2 cellular contexts compared by ENCODE assay signal in genomic region chr16:54458923-54459322, GRCh38.
TF ChIP-seq lines count a peak whose summit lies in the region.

No MANE protein-coding gene starts in this region.

TF ChIP-seq in HepG2, 621 proteins besides CTCF, POLR2A, EP300 and RAD21 (continued from another document):
- TF ChIP-seq PAXIP1 (CRISPR knock-in tag; conservative IDR thresholded peaks at IDR 0.05) (no peak), ZSCAN31 (CRISPR knock-in tag; IDR thresholded peaks at IDR 0.05; ENCODE audit: low read depth) (no peak), U2AF1 (optimal IDR thresholded peaks at IDR 0.05; ENCODE audit: low read depth, low read length) (no peak), ZFY (CRISPR knock-in tag; IDR thresholded peaks at IDR 0.05) (no peak), HDAC2 (CRISPR knock-in tag; IDR thresholded peaks at IDR 0.05) (no peak), BRD4 (CRISPR knock-in tag; IDR thresholded peaks at IDR 0.05) (no peak), PREB (CRISPR knock-in tag; IDR thresholded peaks at IDR 0.05) (no peak), POLR2AphosphoS2 (IDR thresholded peaks at IDR 0.05; ENCODE audit: low read depth, low read length) (no peak), ASH2L (IDR thresholded peaks at IDR 0.05; ENCODE audit: insufficient read length, low read depth, low read length) (no peak), ZNF329 (CRISPR knock-in tag; IDR thresholded peaks at IDR 0.05; ENCODE audit: low read depth) (no peak), ZBTB14 (CRISPR knock-in tag; IDR thresholded peaks at IDR 0.05) (no peak), ATF2 (CRISPR knock-in tag; IDR thresholded peaks at IDR 0.05) (no peak), RBFOX2 (IDR thresholded peaks at IDR 0.05; ENCODE audit: low read depth, low read length) (no peak), CHD4 (IDR thresholded peaks at IDR 0.05; ENCODE audit: borderline replicate concordance, low read length) (no peak), ZNF280B (CRISPR knock-in tag; IDR thresholded peaks at IDR 0.05; ENCODE audit: borderline replicate concordance) (no peak)
- TF ChIP-seq, protein P1, sequence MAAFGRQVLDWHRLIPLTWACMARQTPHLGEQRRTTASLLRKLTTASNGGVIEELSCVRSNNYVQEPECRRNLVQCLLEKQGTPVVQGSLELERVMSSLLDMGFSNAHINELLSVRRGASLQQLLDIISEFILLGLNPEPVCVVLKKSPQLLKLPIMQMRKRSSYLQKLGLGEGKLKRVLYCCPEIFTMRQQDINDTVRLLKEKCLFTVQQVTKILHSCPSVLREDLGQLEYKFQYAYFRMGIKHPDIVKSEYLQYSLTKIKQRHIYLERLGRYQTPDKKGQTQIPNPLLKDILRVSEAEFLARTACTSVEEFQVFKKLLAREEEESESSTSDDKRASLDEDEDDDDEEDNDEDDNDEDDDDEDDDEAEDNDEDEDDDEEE (CRISPR knock-in tag; IDR thresholded peaks at IDR 0.05): no peak

TF ChIP-seq in GM23338, 12 proteins besides CTCF, POLR2A, EP300 and RAD21 (continued from another document):
- TF ChIP-seq, protein P2, sequence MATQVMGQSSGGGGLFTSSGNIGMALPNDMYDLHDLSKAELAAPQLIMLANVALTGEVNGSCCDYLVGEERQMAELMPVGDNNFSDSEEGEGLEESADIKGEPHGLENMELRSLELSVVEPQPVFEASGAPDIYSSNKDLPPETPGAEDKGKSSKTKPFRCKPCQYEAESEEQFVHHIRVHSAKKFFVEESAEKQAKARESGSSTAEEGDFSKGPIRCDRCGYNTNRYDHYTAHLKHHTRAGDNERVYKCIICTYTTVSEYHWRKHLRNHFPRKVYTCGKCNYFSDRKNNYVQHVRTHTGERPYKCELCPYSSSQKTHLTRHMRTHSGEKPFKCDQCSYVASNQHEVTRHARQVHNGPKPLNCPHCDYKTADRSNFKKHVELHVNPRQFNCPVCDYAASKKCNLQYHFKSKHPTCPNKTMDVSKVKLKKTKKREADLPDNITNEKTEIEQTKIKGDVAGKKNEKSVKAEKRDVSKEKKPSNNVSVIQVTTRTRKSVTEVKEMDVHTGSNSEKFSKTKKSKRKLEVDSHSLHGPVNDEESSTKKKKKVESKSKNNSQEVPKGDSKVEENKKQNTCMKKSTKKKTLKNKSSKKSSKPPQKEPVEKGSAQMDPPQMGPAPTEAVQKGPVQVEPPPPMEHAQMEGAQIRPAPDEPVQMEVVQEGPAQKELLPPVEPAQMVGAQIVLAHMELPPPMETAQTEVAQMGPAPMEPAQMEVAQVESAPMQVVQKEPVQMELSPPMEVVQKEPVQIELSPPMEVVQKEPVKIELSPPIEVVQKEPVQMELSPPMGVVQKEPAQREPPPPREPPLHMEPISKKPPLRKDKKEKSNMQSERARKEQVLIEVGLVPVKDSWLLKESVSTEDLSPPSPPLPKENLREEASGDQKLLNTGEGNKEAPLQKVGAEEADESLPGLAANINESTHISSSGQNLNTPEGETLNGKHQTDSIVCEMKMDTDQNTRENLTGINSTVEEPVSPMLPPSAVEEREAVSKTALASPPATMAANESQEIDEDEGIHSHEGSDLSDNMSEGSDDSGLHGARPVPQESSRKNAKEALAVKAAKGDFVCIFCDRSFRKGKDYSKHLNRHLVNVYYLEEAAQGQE (IDR thresholded peaks at IDR 0.05; ENCODE audit: unreplicated experiment): no peak
- TF ChIP-seq NANOG (IDR thresholded peaks at IDR 0.05; ENCODE audit: borderline replicate concordance) (no peak), ZNF462 (CRISPR knock-in tag; IDR thresholded peaks at IDR 0.05) (no peak), STAT1 (IDR thresholded peaks at IDR 0.05; ENCODE audit: unreplicated experiment) (no peak), EZH2phosphoT487 (IDR thresholded peaks at IDR 0.05; ENCODE audit: unreplicated experiment) (no peak), ETS1 (IDR thresholded peaks at IDR 0.05) (no peak), CREB1 (CRISPR knock-in tag; IDR thresholded peaks at IDR 0.05; ENCODE audit: low read depth) (no peak), ZNF331 (CRISPR knock-in tag; IDR thresholded peaks at IDR 0.05; ENCODE audit: low read depth) (no peak), JUNB (IDR thresholded peaks at IDR 0.05; ENCODE audit: unreplicated experiment) (no peak), ZNF114 (CRISPR knock-in tag; IDR thresholded peaks at IDR 0.05) (no peak)
